22 cellular contexts compared by ENCODE assay signal in genomic region chrX:130057209-130057608, GRCh38. TPM values are rescaled to one million over a fixed set of nuclear protein-coding genes. Genes with fewer than 3 reads are reported as not detected.
DNase-seq lines count a peak whose midpoint lies in the region; ATAC-seq and TF ChIP-seq lines count a peak whose summit lies in the region.
"Had no signal": no experiment of that assay in that cellular context is flagged by ENCODE, and none has a peak within 500 bp of the region (broad histone marks: within the 10 kb centered on the region; RNA-seq: fewer than 3 reads in every experiment).

No MANE protein-coding gene starts in this region.

- no peaks in the 10 kb centered on the region for H3K9me3 Mint-ChIP-seq in osteocyte (ENCODE audit: unreplicated experiment)
- H3K9me3 Mint-ChIP-seq: CD4-positive, alpha-beta T cell had no signal

- H3K4me3 Mint-ChIP-seq in osteocyte (ENCODE audit: unreplicated experiment), result no peak overlapping the region
- H3K4me3 Mint-ChIP-seq: CD4-positive, alpha-beta T cell had no signal

- H3K36me3 Mint-ChIP-seq in osteocyte (ENCODE audit: unreplicated experiment), result peaks cover 3% of the 10 kb centered on the region

- H3K27ac ChIP-seq in mesendoderm (ENCODE audit: low read depth, low read length) (no peak overlapping the region), heart right ventricle (no peak overlapping the region)
- H3K27ac ChIP-seq: KMS-11, Peyer's patch, SJCRH30 had no signal

- no peak overlapping the region for H4K8ac ChIP-seq in mesendoderm (ENCODE audit: low read depth, low read length)

- no peak overlapping the region for H3K4me2 ChIP-seq in mesendoderm (ENCODE audit: low read length)
- H3K4me2 ChIP-seq: KMS-11 had no signal

- WGBS in mesendoderm (ENCODE audit: extremely low coverage, insufficient coverage, low lambda C conversion rate), result no CpG with 5 or more reads among the region's 9 CpGs
- WGBS in heart right ventricle, 2 donors, result 83 to 84% methylated on average over 8 to 9 of the region's 9 CpGs

- H3K4me1 ChIP-seq in mesendoderm (ENCODE audit: control insufficient read depth, low read depth, low read length) (no peaks in the 10 kb centered on the region), heart right ventricle (peaks cover 0 to 12% (median 3%) of the 10 kb centered on the region in 9 donors)
- H3K4me1 ChIP-seq: BE2C had no signal

- H3K27me3 Mint-ChIP-seq in osteocyte (ENCODE audit: unreplicated experiment), result no peaks in the 10 kb centered on the region
- H3K27me3 Mint-ChIP-seq: CD4-positive, alpha-beta T cell had no signal

- no peak overlapping the region for H2BK120ac ChIP-seq in mesendoderm (ENCODE audit: low read depth, low read length)

- ATAC-seq in heart right ventricle, result no peak
- ATAC-seq: GM12878 had no signal

- H3K4me1 Mint-ChIP-seq in osteocyte (ENCODE audit: unreplicated experiment), result peaks cover 17% of the 10 kb centered on the region

- H3K4me3 ChIP-seq in H7 (ENCODE audit: insufficient read depth, low read depth, low read length), result no peak overlapping the region
- H3K4me3 ChIP-seq in choroid plexus epithelial cell (ENCODE audit: low read depth, low read length), result no peak overlapping the region
- no peak overlapping the region for H3K4me3 ChIP-seq in mesendoderm (ENCODE audit: low read length)
- H3K4me3 ChIP-seq in heart right ventricle, result no peak overlapping the region
- H3K4me3 ChIP-seq: GM12878, Peyer's patch, SJCRH30 had no signal

- intact Hi-C loops in heart right ventricle (cut with DNase I), result loop anchor here in 2 of 10 donors (10.0 kb wide), 2 partner anchors 132 to 452 kb away; no protein-coding TSS in a partner anchor

- H3K27me3 ChIP-seq in H7 (ENCODE audit: control insufficient read depth, insufficient read depth, low read length) (peaks cover 36% of the 10 kb centered on the region), mesendoderm (ENCODE audit: insufficient read depth, low read length, poor library complexity) (no peaks in the 10 kb centered on the region), heart right ventricle (no peaks in the 10 kb centered on the region)
- H3K27me3 ChIP-seq: BE2C, Peyer's patch, SJCRH30 had no signal

- no peak overlapping the region for H3K27ac Mint-ChIP-seq in osteocyte (ENCODE audit: unreplicated experiment)
- H3K27ac Mint-ChIP-seq: CD4-positive, alpha-beta T cell had no signal

- H2AK5ac ChIP-seq in mesendoderm (ENCODE audit: low read length), result no peak overlapping the region

- no peak overlapping the region for H2BK15ac ChIP-seq in mesendoderm (replicated peaks; ENCODE audit: low read depth)

- no peak overlapping the region for H3K18ac ChIP-seq in mesendoderm (ENCODE audit: low read length)

- no peak overlapping the region for H3K9ac ChIP-seq in mesendoderm (ENCODE audit: low read length)
- H3K9ac ChIP-seq: KMS-11 had no signal

- no peak overlapping the region for H4K5ac ChIP-seq in mesendoderm (ENCODE audit: low read length)

- H3K4ac ChIP-seq in mesendoderm (ENCODE audit: low read depth, low read length), result no peak overlapping the region

- no peak overlapping the region for H2BK5ac ChIP-seq in mesendoderm (ENCODE audit: low read length)

- H3K79me2 ChIP-seq in mesendoderm (ENCODE audit: control insufficient read depth, insufficient read depth, low read length), result no peaks in the 10 kb centered on the region

- H3K56ac ChIP-seq in mesendoderm (ENCODE audit: low read length), result peak overlapping the region; percentile 34

- no peaks in the 10 kb centered on the region for H3K79me1 ChIP-seq in mesendoderm (ENCODE audit: low read length)

- H3K23ac ChIP-seq in mesendoderm (ENCODE audit: low read length), result no peak overlapping the region

- no peak for TF ChIP-seq CTCF in choroid plexus epithelial cell (conservative IDR thresholded peaks at IDR 0.05; ENCODE audit: low read depth, low read length)
- TF ChIP-seq CTCF in osteocyte (IDR thresholded peaks at IDR 0.05), result no peak
- TF ChIP-seq CTCF in heart right ventricle (IDR thresholded peaks at IDR 0.05), result no peak

- H3K9me3 ChIP-seq in heart right ventricle, result no peaks in the 10 kb centered on the region
- H3K9me3 ChIP-seq: BE2C, Peyer's patch, SJCRH30 had no signal

- DNase-seq in ELF-1 (ENCODE audit: low read depth, low spot score), result peak; percentile 68
- DNase-seq in H7, result peak; percentile 77
- DNase-seq in choroid plexus epithelial cell (ENCODE audit: low read depth), result peak; percentile 14
- peak; percentile 25 for DNase-seq in mesendoderm
- DNase-seq in osteocyte (ENCODE audit: extremely low spot score, unreplicated experiment), result no peak
- DNase-seq in middle frontal gyrus (ENCODE audit: extremely low spot score, low spot score), result no peak
- DNase-seq in heart right ventricle, result no peak
- DNase-seq: BE2C; CD4-positive, alpha-beta T cell; COR-L47; DMS153; IMR-90; NCI-H1092 treated with DMSO at 0.1 percent for 48 hours; NCI-H1436 treated with DMSO at 0.1 percent for 48 hours; NCI-H1930; NCI-H345; NCI-H524; NCI-H82; Peyer's patch; SJCRH30 had no signal

- H3K36me3 ChIP-seq in H7 (replicated peaks; ENCODE audit: control insufficient read depth, insufficient read depth, low read length), result no peaks in the 10 kb centered on the region
- no peaks in the 10 kb centered on the region for H3K36me3 ChIP-seq in mesendoderm (ENCODE audit: control insufficient read depth, insufficient read depth, low read length)
- H3K36me3 ChIP-seq in heart right ventricle, result peaks cover 0 to 33% (median 3%) of the 10 kb centered on the region in 9 donors
- H3K36me3 ChIP-seq: BE2C had no signal

RNA-seq across cellular contexts. Expression of gene ELF4, which starts 53.1 kb away (rescaled TPM):
- total RNA-seq in H7 (2014; rRNA removed; shearing (Covaris generic)), result 3.7 and 4.3 TPM in 2 replicates
- polyA plus RNA-seq in mesendoderm (2013, experiment 1 of 2), result 1.9 TPM
- polyA plus RNA-seq in mesendoderm (2013, experiment 2 of 2), result 1.8 TPM
- total RNA-seq in osteocyte (24.9 and 25.2 TPM in 2 replicates), heart right ventricle (1 to 10 TPM; 1.8 to 8.6 (median 2.7) TPM)
- polyA plus RNA-seq in heart right ventricle, result 1 to 10 TPM; 1.8 to 4.1 TPM

Comparison
In these comparisons a context has a peak if more than half of its experiments do, and no peak if none do; other contexts are left out.
1. DNase-seq: peak in ELF-1 (single experiment), H7 (single experiment), choroid plexus epithelial cell (single experiment) and mesendoderm (single experiment); none in osteocyte (single experiment), middle frontal gyrus (single experiment) and heart right ventricle (0 of 2).